In genomic region chr9:124337562-124337961, GRCh38 we compare ENCODE assay signal across 18 cellular contexts.
DNase-seq lines count a peak whose midpoint lies in the region; ATAC-seq and TF ChIP-seq lines count a peak whose summit lies in the region.
"Had no signal": no experiment of that assay in that cellular context is flagged by ENCODE, and none has a peak within 500 bp of the region (broad histone marks: within the 10 kb centered on the region; RNA-seq: fewer than 3 reads in every experiment).

No MANE protein-coding gene starts in this region.

- H3K4me3 Mint-ChIP-seq in activated T-helper 1 cell treated with anti-CD3 and anti-CD28 coated beads, Interleukin-12 subunit alpha, Interleukin-12 subunit beta, Interleukin-2, Interleukin-4 antibody, amounts not matched to agents 30 ng/mL and 10 ng/mL and 1 ng/mL, durations not matched to agents 14 hours and 24 hours and 36 hours: no peak overlapping the region
- H3K4me3 Mint-ChIP-seq in HFFc6: no peak overlapping the region
- H3K4me3 Mint-ChIP-seq: B cell; CD4-positive, alpha-beta T cell; CD8-positive, alpha-beta T cell had no signal

- no peak for DNase-seq in activated T-helper 1 cell treated with anti-CD3 and anti-CD28 coated beads, Interleukin-12 subunit alpha, Interleukin-12 subunit beta, Interleukin-2, Interleukin-4 antibody, amounts not matched to agents 30 ng/mL and 10 ng/mL and 1 ng/mL, durations not matched to agents 14 hours and 24 hours and 36 hours (ENCODE audit: low spot score)
- DNase-seq in osteoblast (ENCODE audit: insufficient read length, low spot score, missing footprints) (peak; percentile 23), HFFc6 (no peak), NCI-H2227 (lab: John Stamatoyannopoulos, UW; ENCODE audit: unreplicated experiment) (no peak)
- DNase-seq: AML-193; Caco-2; Calu3; CD4-positive, alpha-beta T cell; CD8-positive, alpha-beta T cell; DMS79 treated with DMSO at 0.1 percent for 48 hours; GF-D8 had no signal

- no peaks in the 10 kb centered on the region for H3K27me3 Mint-ChIP-seq in activated T-helper 1 cell treated with anti-CD3 and anti-CD28 coated beads, Interleukin-12 subunit alpha, Interleukin-12 subunit beta, Interleukin-2, Interleukin-4 antibody, amounts not matched to agents 30 ng/mL and 10 ng/mL and 1 ng/mL, durations not matched to agents 14 hours and 24 hours and 36 hours (ENCODE audit: insufficient read depth)
- peaks cover under 1% of the 10 kb centered on the region for H3K27me3 Mint-ChIP-seq in HFFc6 (ENCODE audit: insufficient read depth)
- H3K27me3 Mint-ChIP-seq: B cell; CD4-positive, alpha-beta T cell had no signal

- no peaks in the 10 kb centered on the region for H3K4me1 Mint-ChIP-seq in activated T-helper 1 cell treated with anti-CD3 and anti-CD28 coated beads, Interleukin-12 subunit alpha, Interleukin-12 subunit beta, Interleukin-2, Interleukin-4 antibody, amounts not matched to agents 30 ng/mL and 10 ng/mL and 1 ng/mL, durations not matched to agents 14 hours and 24 hours and 36 hours (ENCODE audit: low read depth)
- H3K4me1 Mint-ChIP-seq in HFFc6 (ENCODE audit: low read depth): peaks cover 12% of the 10 kb centered on the region
- H3K4me1 Mint-ChIP-seq: B cell had no signal

- H3K27me3 ChIP-seq in osteoblast (ENCODE audit: insufficient read depth, low read length): no peaks in the 10 kb centered on the region
- H3K27me3 ChIP-seq: BLaER1 treated with 17β-estradiol and CSF1 and Interleukin-3, amounts not matched to agents 10 nM and 100 nM had no signal

- H4K20me1 ChIP-seq in osteoblast (ENCODE audit: insufficient read depth, low read length): peaks cover 31% of the 10 kb centered on the region

- no peaks in the 10 kb centered on the region for H3K9me3 Mint-ChIP-seq in activated T-helper 1 cell treated with anti-CD3 and anti-CD28 coated beads, Interleukin-12 subunit alpha, Interleukin-12 subunit beta, Interleukin-2, Interleukin-4 antibody, amounts not matched to agents 30 ng/mL and 10 ng/mL and 1 ng/mL, durations not matched to agents 14 hours and 24 hours and 36 hours
- no peaks in the 10 kb centered on the region for H3K9me3 Mint-ChIP-seq in HFFc6
- H3K9me3 Mint-ChIP-seq: CD4-positive, alpha-beta T cell; CD8-positive, alpha-beta T cell had no signal

- peaks cover 37% of the 10 kb centered on the region for H3K79me2 ChIP-seq in osteoblast (ENCODE audit: insufficient read depth, low read length)

- peak; percentile 33 for TF ChIP-seq POLR2A in GM18505 (IDR thresholded peaks at IDR 0.05; ENCODE audit: borderline replicate concordance, extremely low read depth, insufficient read depth, insufficient read length)

- peaks cover 13% of the 10 kb centered on the region for H3K4me1 ChIP-seq in osteoblast (ENCODE audit: insufficient read depth, low read length)
- H3K4me1 ChIP-seq: Caco-2 had no signal

- peaks cover 87% of the 10 kb centered on the region for H3K36me3 ChIP-seq in osteoblast (ENCODE audit: insufficient read depth, low read length)

- TF ChIP-seq CTCF in osteoblast (IDR thresholded peaks at IDR 0.05; ENCODE audit: extremely low read depth, low read depth, low read length) (no peak), HFFc6 (IDR thresholded peaks at IDR 0.05) (no peak)

- H3K27ac ChIP-seq in osteoblast (ENCODE audit: low read depth, low read length): no peak overlapping the region
- H3K27ac ChIP-seq: 22Rv1; A549; BLaER1 treated with 17β-estradiol and CSF1 and Interleukin-3, amounts not matched to agents 10 nM and 100 nM; C4-2B had no signal

- H2AFZ ChIP-seq in osteoblast (ENCODE audit: low read length): no peak overlapping the region

- H3K4me3 ChIP-seq in osteoblast (ENCODE audit: insufficient read depth, low read length): no peak overlapping the region
- H3K4me3 ChIP-seq: A549; BLaER1 treated with 17β-estradiol and CSF1 and Interleukin-3, amounts not matched to agents 10 nM and 100 nM had no signal

- H3K4me2 ChIP-seq in osteoblast (ENCODE audit: insufficient read depth, low read length): no peak overlapping the region
- H3K4me2 ChIP-seq: A549; BLaER1 treated with 17β-estradiol and CSF1 and Interleukin-3, amounts not matched to agents 10 nM and 100 nM had no signal

- peak overlapping the region; percentile 23 for H3K27ac Mint-ChIP-seq in activated T-helper 1 cell treated with anti-CD3 and anti-CD28 coated beads, Interleukin-12 subunit alpha, Interleukin-12 subunit beta, Interleukin-2, Interleukin-4 antibody, amounts not matched to agents 30 ng/mL and 10 ng/mL and 1 ng/mL, durations not matched to agents 14 hours and 24 hours and 36 hours
- H3K27ac Mint-ChIP-seq in HFFc6: no peak overlapping the region
- H3K27ac Mint-ChIP-seq: CD4-positive, alpha-beta T cell; CD8-positive, alpha-beta T cell had no signal

- no peaks in the 10 kb centered on the region for H3K9me3 ChIP-seq in osteoblast (ENCODE audit: low read depth, low read length)
- H3K9me3 ChIP-seq: Caco-2 had no signal

- H3K36me3 Mint-ChIP-seq in activated T-helper 1 cell treated with anti-CD3 and anti-CD28 coated beads, Interleukin-12 subunit alpha, Interleukin-12 subunit beta, Interleukin-2, Interleukin-4 antibody, amounts not matched to agents 30 ng/mL and 10 ng/mL and 1 ng/mL, durations not matched to agents 14 hours and 24 hours and 36 hours (ENCODE audit: low read depth): no peaks in the 10 kb centered on the region
- peaks cover 33% of the 10 kb centered on the region for H3K36me3 Mint-ChIP-seq in HFFc6 (ENCODE audit: low read depth)
- H3K36me3 Mint-ChIP-seq: CD8-positive, alpha-beta T cell had no signal

- intact Hi-C loops in activated T-helper 1 cell treated with anti-CD3 and anti-CD28 coated beads, Interleukin-12 subunit alpha, Interleukin-12 subunit beta, Interleukin-2, Interleukin-4 antibody, amounts not matched to agents 30 ng/mL and 10 ng/mL and 1 ng/mL, durations not matched to agents 14 hours and 24 hours and 36 hours (cut with micrococcal nuclease): no loop called here

- no peak for ATAC-seq in GM18505 (IDR thresholded peaks at IDR 0.05; ENCODE audit: unreplicated experiment)
- no peak for ATAC-seq in GM18870 (IDR thresholded peaks at IDR 0.05; ENCODE audit: unreplicated experiment)
- ATAC-seq: A549; CD8-positive, alpha-beta T cell had no signal
